In genomic region chr14:34718750-34719304, GRCh38 we compare ENCODE assay signal across 19 cellular contexts. TPM values are rescaled to one million over a fixed set of nuclear protein-coding genes. Genes with fewer than 3 reads are reported as not detected.
DNase-seq lines count a peak whose midpoint lies in the region; ATAC-seq, FAIRE-seq and TF ChIP-seq lines count a peak whose summit lies in the region.
"Had no signal": no experiment of that assay in that cellular context is flagged by ENCODE, and none has a peak within 500 bp of the region (broad histone marks: within the 10 kb centered on the region; RNA-seq: fewer than 3 reads in every experiment).

No MANE protein-coding gene starts in this region.

- no peak overlapping the region for H3K4me3 ChIP-seq in A549
- H3K4me3 ChIP-seq in HEK293 (ENCODE audit: low read depth, low read length): no peak overlapping the region
- H3K4me3 ChIP-seq: SJCRH30 had no signal

- intact Hi-C loops in cardiac septum (cut with DNase I): loop anchor here (5.0 to 10.0 kb wide), 2 partner anchors 153 to 686 kb away; partner anchors contain the start of gene NFKBIA

- ATAC-seq in A549 (no peak), GM21515 (IDR thresholded peaks at IDR 0.05; ENCODE audit: unreplicated experiment) (no peak), HG03565 (IDR thresholded peaks at IDR 0.05; ENCODE audit: unreplicated experiment) (no peak)
- ATAC-seq: activated T-cell treated with anti-CD3 and anti-CD28 coated beads, Interleukin-2, amount 50 U/mL, for 4 hours; foreskin keratinocyte; stimulated activated naive CD8-positive, alpha-beta T cell treated with anti-CD3 and anti-CD28 coated beads, Interleukin-15, amount 100 ng/mL, for 72 hours had no signal

- H3K4me2 ChIP-seq in A549: 0 out of 3 replicates have a peak overlapping the region, but pooled peaks have one; percentile 9

- TF ChIP-seq EP300 in A549 (IDR thresholded peaks at IDR 0.05): no peak

- no peak for FAIRE-seq in A549 (lab: Jason Lieb, UNC)
- FAIRE-seq: colon had no signal

- no peaks in the 10 kb centered on the region for H3K36me3 ChIP-seq in HEK293 (ENCODE audit: control insufficient read depth in 2 of 2, insufficient read depth in 1 of 2, low read length in 2 of 2)
- H3K36me3 ChIP-seq: SJCRH30 had no signal

- no peak for TF ChIP-seq POLR2A in A549 (IDR thresholded peaks at IDR 0.05; ENCODE audit: low read length)

- no peak overlapping the region for H3K27ac ChIP-seq in A549
- H3K27ac ChIP-seq in HEK293 (ENCODE audit: extremely low read depth, low read depth, low read length): no peak overlapping the region
- H3K27ac ChIP-seq: foreskin keratinocyte, SJCRH30 had no signal

- H3K4me1 ChIP-seq in A549 (peaks cover 23% of the 10 kb centered on the region), HEK293 (ENCODE audit: control insufficient read depth, insufficient read depth, low read length) (no peaks in the 10 kb centered on the region)
- H3K4me1 ChIP-seq: foreskin keratinocyte had no signal

- DNase-seq in A549 (ENCODE audit: low read depth in 1 of 2, low spot score in 1 of 2): no peak
- peak; percentile 42 for DNase-seq in astrocyte of the hippocampus (ENCODE audit: low read depth, low spot score)
- peak; percentile 34 for DNase-seq in kidney glomerular epithelial cell (lab: John Stamatoyannopoulos, UW)
- no peak for DNase-seq in DMS114 treated with DMSO at 0.1 percent for 48 hours (lab: John Stamatoyannopoulos, UW; ENCODE audit: unreplicated experiment)
- no peak for DNase-seq in cardiac septum (ENCODE audit: low spot score)
- DNase-seq: ACHN; activated CD4-positive, CD25-positive, alpha-beta regulatory T cell; activated naive CD4-positive, alpha-beta T cell treated with anti-CD3 and anti-CD28 coated beads, Interleukin-2, amount 10 ng/mL, durations not matched to agents 7 days and 5 days; activated T-cell treated with anti-CD3 and anti-CD28 coated beads, Interleukin-2, amount 50 U/mL, for 4 hours; aorta; CD4-positive, alpha-beta T cell; NCI-H1436; SJCRH30; stimulated activated naive CD8-positive, alpha-beta T cell treated with anti-CD3 and anti-CD28 coated beads, Interleukin-15, amount 100 ng/mL, for 72 hours had no signal

- POLR2A ChIA-PET in A549 (lab: Yijun Ruan, JAX) (no interaction called here), HEK293 (lab: Yijun Ruan, JAX) (interaction anchor here (0.6 to 1.2 kb wide), 2 partner anchors 19 to 685 kb away, joined by 3 read pairs; no protein-coding TSS in a partner anchor)

- no peaks in the 10 kb centered on the region for H3K9me3 ChIP-seq in A549
- no peaks in the 10 kb centered on the region for H3K9me3 ChIP-seq in HEK293 (ENCODE audit: control insufficient read depth, insufficient read depth, low read depth, low read length)
- H3K9me3 ChIP-seq: SJCRH30 had no signal

- WGBS in A549 (ENCODE audit: missing lambda C conversion rate): 42% methylated on average over 4 of the region's 4 CpGs

- CTCF ChIA-PET in A549 (lab: Yijun Ruan, JAX): interaction anchor here (0.7 to 1.5 kb wide), 3 partner anchors 10 to 124 kb away, joined by 3 to 5 read pairs (median 4); no protein-coding TSS in a partner anchor
- CTCF ChIA-PET in HEK293 (lab: Yijun Ruan, JAX): interaction anchor here (0.7 kb wide), 1 partner anchor 44 kb away, joined by 5 read pairs; no protein-coding TSS in a partner anchor

- TF ChIP-seq RAD21 in A549 (conservative IDR thresholded peaks at IDR 0.05 in 1 of 2, IDR thresholded peaks at IDR 0.05 in 1 of 2): no peak

- TF ChIP-seq CTCF in A549 (IDR thresholded peaks at IDR 0.05) (no peak), HEK293 (tag by site-specific recombination; IDR thresholded peaks at IDR 0.05) (no peak)

TF ChIP-seq in A549, 52 proteins besides CTCF, POLR2A, EP300 and RAD21:
- no peak for TF ChIP-seq RFX5 (IDR thresholded peaks at IDR 0.05)
- TF ChIP-seq CBX8 (IDR thresholded peaks at IDR 0.05): no peak
- no peak for TF ChIP-seq KDM5A (IDR thresholded peaks at IDR 0.05)
- no peak for TF ChIP-seq ESRRA (IDR thresholded peaks at IDR 0.05; ENCODE audit: borderline replicate concordance, low read length)
- no peak for TF ChIP-seq ATOH8 (CRISPR knock-in tag; IDR thresholded peaks at IDR 0.05; ENCODE audit: low read depth)
- no peak for TF ChIP-seq ZFP36 (IDR thresholded peaks at IDR 0.05; ENCODE audit: borderline replicate concordance, partially characterized antibody)
- TF ChIP-seq ZSCAN20 (CRISPR knock-in tag; IDR thresholded peaks at IDR 0.05): no peak
- no peak for TF ChIP-seq ZC3H11A (IDR thresholded peaks at IDR 0.05)
- TF ChIP-seq, protein P1, sequence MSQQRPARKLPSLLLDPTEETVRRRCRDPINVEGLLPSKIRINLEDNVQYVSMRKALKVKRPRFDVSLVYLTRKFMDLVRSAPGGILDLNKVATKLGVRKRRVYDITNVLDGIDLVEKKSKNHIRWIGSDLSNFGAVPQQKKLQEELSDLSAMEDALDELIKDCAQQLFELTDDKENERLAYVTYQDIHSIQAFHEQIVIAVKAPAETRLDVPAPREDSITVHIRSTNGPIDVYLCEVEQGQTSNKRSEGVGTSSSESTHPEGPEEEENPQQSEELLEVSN (IDR thresholded peaks at IDR 0.05; ENCODE audit: borderline replicate concordance, low read depth): no peak
- TF ChIP-seq MAZ (IDR thresholded peaks at IDR 0.05; ENCODE audit: borderline replicate concordance, low read depth, low read length): no peak
- no peak for TF ChIP-seq ZNF302 (CRISPR knock-in tag; IDR thresholded peaks at IDR 0.05)
- no peak for TF ChIP-seq EHMT2 (IDR thresholded peaks at IDR 0.05; ENCODE audit: low read depth)
- TF ChIP-seq FOSB (CRISPR knock-in tag; IDR thresholded peaks at IDR 0.05): no peak
- no peak for TF ChIP-seq NPAS2 (CRISPR knock-in tag; IDR thresholded peaks at IDR 0.05; ENCODE audit: borderline replicate concordance)

TF ChIP-seq in HEK293, 187 proteins besides CTCF, POLR2A, EP300 and RAD21:
- peak; percentile 35; the same call in 1 of the 2 replicates for TF ChIP-seq ZNF10 (tag by site-specific recombination; IDR thresholded peaks at IDR 0.05)
- no peak for TF ChIP-seq ZNF580 (tag by site-specific recombination; IDR thresholded peaks at IDR 0.05)
- TF ChIP-seq ZNF629 (tag by site-specific recombination; IDR thresholded peaks at IDR 0.05): 0 out of 2 replicates have a peak, but pooled peaks have one; percentile 25
- TF ChIP-seq SP7 (tag by site-specific recombination; IDR thresholded peaks at IDR 0.05): peak; percentile 96

RNA-seq across cellular contexts. Expression of gene CFL2, which starts 4.4 kb away (rescaled TPM):
- polyA plus RNA-seq in A549 (2011; rRNA removed): 144 and 167 TPM in 2 replicates
- 29.1 and 30.7 TPM in 2 replicates for polyA plus RNA-seq in A549 (2012; cell fraction: cytosol; rRNA removed)
- 7.2 and 13.0 TPM in 2 replicates for polyA plus RNA-seq in A549 (2012; cell fraction: nucleus; rRNA removed)
- polyA plus RNA-seq in A549 (2017; fragmentation: RNase III; extraction: RNeasy Plus Mini Kit Qiagen cat#74134 plus additional on column Dnase treatment): 105 to 116 TPM (median 105 TPM) in 3 replicates
- polyA minus RNA-seq in A549 (2011; rRNA and poly(A)+ RNA removed): 33.0 and 37.8 TPM in 2 replicates
- total RNA-seq in cardiac septum: 673 TPM

Comparison
In these comparisons a context has a peak if more than half of its experiments do, and no peak if none do; other contexts are left out.
1. DNase-seq: peak in astrocyte of the hippocampus (single experiment) and kidney glomerular epithelial cell (single experiment); none in A549 (0 of 2), DMS114 treated with DMSO at 0.1 percent for 48 hours (single experiment) and cardiac septum (single experiment).